Comparison of ENCODE assay signal across 8 cellular contexts in the genomic region with DNA sequence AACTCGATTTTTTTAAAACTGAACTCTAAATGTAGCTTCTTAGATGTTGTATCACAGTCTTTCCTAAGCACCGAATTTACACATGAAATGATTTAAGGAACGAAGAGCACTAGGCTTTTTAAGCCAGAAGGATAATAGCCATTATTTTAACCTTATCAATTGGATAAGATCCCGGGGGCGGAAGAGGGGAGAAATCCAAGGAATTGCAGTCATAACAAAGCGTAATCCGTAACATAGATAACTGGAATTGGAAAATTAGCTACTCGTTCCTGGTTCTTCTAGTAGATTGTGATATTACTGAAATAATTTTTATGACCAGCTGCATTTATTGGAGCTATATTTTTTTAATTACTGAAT. TPM values are rescaled to one million over a fixed set of nuclear protein-coding genes. Genes with fewer than 3 reads are reported as not detected.
DNase-seq lines count a peak whose midpoint lies in the region; ATAC-seq and TF ChIP-seq lines count a peak whose summit lies in the region.

No MANE protein-coding gene starts in this region.

- H3K27ac Mint-ChIP-seq in neural crest cell (ENCODE audit: unreplicated experiment), result peak overlapping the region; percentile 93

- peaks cover 17 to 36% (median 28%) of the 10 kb centered on the region in 10 experiments for H3K4me1 ChIP-seq in BLaER1 treated with 17β-estradiol and CSF1 and Interleukin-3, amounts not matched to agents 10 nM and 100 nM

- peak overlapping the region; percentile 63 to 88 (median 74) for H3K4me3 ChIP-seq in BLaER1 treated with 17β-estradiol and CSF1 and Interleukin-3, amounts not matched to agents 10 nM and 100 nM
- peak overlapping the region; percentile 90 for H3K4me3 ChIP-seq in MG63
- peak overlapping the region; percentile 65 to 95 (median 85) for H3K4me3 ChIP-seq in dorsolateral prefrontal cortex

- H3K9me3 ChIP-seq in BLaER1 treated with 17β-estradiol and CSF1 and Interleukin-3, amounts not matched to agents 10 nM and 100 nM (replicated peaks in 1 of 11), result peaks cover 0 to 6% (median 0%) of the 10 kb centered on the region in 11 experiments; a peak in 2 of 22 replicates
- H3K9me3 ChIP-seq in MG63, result no peaks in the 10 kb centered on the region

- no peaks in the 10 kb centered on the region for H3K27me3 ChIP-seq in BLaER1 treated with 17β-estradiol and CSF1 and Interleukin-3, amounts not matched to agents 10 nM and 100 nM
- peaks cover 10% of the 10 kb centered on the region for H3K27me3 ChIP-seq in MG63
- no peaks in the 10 kb centered on the region for H3K27me3 ChIP-seq in dorsolateral prefrontal cortex

- H3K36me3 Mint-ChIP-seq in neural crest cell (ENCODE audit: low read depth), result no peaks in the 10 kb centered on the region

- H3K4me2 ChIP-seq in BLaER1 treated with 17β-estradiol and CSF1 and Interleukin-3, amounts not matched to agents 10 nM and 100 nM, result peak overlapping the region; percentile 80 to 97 (median 87)

- H3K27ac ChIP-seq in BLaER1 treated with 17β-estradiol and CSF1 and Interleukin-3, amounts not matched to agents 10 nM and 100 nM, result peak overlapping the region; percentile 94 to 100 (median 96); a peak in 18 of 22 replicates
- peak overlapping the region in 56 of 59 donors; percentile 89 to 100 (median 100) for H3K27ac ChIP-seq in dorsolateral prefrontal cortex

- H3K4me1 Mint-ChIP-seq in neural crest cell, result peaks cover 28% of the 10 kb centered on the region

- DNase-seq in MG63 (no peak), dorsolateral prefrontal cortex (no peak), neural crest cell (ENCODE audit: low read depth, low spot score) (no peak), KG1 (lab: John Stamatoyannopoulos, UW) (no peak), SKM-1 (lab: John Stamatoyannopoulos, UW; ENCODE audit: unreplicated experiment) (no peak), mesenteric fat pad (ENCODE audit: low spot score) (no peak)

- H4K20me1 ChIP-seq in BLaER1 treated with 17β-estradiol and CSF1 and Interleukin-3, amounts not matched to agents 10 nM and 100 nM, result no peaks in the 10 kb centered on the region

- H3K4me3 Mint-ChIP-seq in neural crest cell, result peak overlapping the region; percentile 97

- no peaks in the 10 kb centered on the region for H3K9me3 Mint-ChIP-seq in neural crest cell

- ATAC-seq in GM21447 (IDR thresholded peaks at IDR 0.05; ENCODE audit: unreplicated experiment), result no peak

- TF ChIP-seq CTCF in dorsolateral prefrontal cortex (IDR thresholded peaks at IDR 0.05 in 54 of 56, conservative IDR thresholded peaks at IDR 0.05 in 2 of 56; ENCODE audit: low read depth in 1 of 56, partially characterized antibody in 56 of 56) (no peak), neural crest cell (conservative IDR thresholded peaks at IDR 0.05) (no peak)

- intact Hi-C loops in dorsolateral prefrontal cortex (cut with DNase I), result loop anchor here (5.0 to 10.0 kb wide), 2 partner anchors 97 to 165 kb away; no protein-coding TSS in a partner anchor

- H3K9ac ChIP-seq in BLaER1 treated with 17β-estradiol and CSF1 and Interleukin-3, amounts not matched to agents 10 nM and 100 nM, result peak overlapping the region; percentile 92 to 99 (median 99)

- H3K36me3 ChIP-seq in BLaER1 treated with 17β-estradiol and CSF1 and Interleukin-3, amounts not matched to agents 10 nM and 100 nM, result no peaks in the 10 kb centered on the region
- H3K36me3 ChIP-seq in MG63, result no peaks in the 10 kb centered on the region

- H3K27me3 Mint-ChIP-seq in neural crest cell (ENCODE audit: low read depth), result peaks cover 3% of the 10 kb centered on the region

RNA-seq across cellular contexts. Expression of a gene that starts 1.0 kb away (rescaled TPM):
- 1.7 and 3.5 TPM in 2 replicates for total RNA-seq in MG63 (2014; rRNA removed; shearing (Covaris generic); ENCODE audit: low replicate concordance)
- 10 to 100 TPM; 23.3 to 64.1 (median 36.9) TPM for total RNA-seq in dorsolateral prefrontal cortex
- 18.3 and 19.2 TPM in 2 replicates for total RNA-seq in neural crest cell
- total RNA-seq in mesenteric fat pad, result 14.6 TPM

RNA-seq across cellular contexts. Expression of a gene that starts 53.0 kb away (rescaled TPM):
- total RNA-seq in MG63 (2014; rRNA removed; shearing (Covaris generic); ENCODE audit: low replicate concordance), result not detected in 2 replicates
- total RNA-seq in dorsolateral prefrontal cortex (10 to 100 TPM in 2 of 120 experiments, 1 to 10 TPM in 118; 1.5 to 17.3 (median 4.4) TPM), neural crest cell (0.35 TPM in 1 of 2 replicates, not detected in the other), mesenteric fat pad (10.9 TPM)
